ENCODE assay signal across 16 cellular contexts in the genomic region with DNA sequence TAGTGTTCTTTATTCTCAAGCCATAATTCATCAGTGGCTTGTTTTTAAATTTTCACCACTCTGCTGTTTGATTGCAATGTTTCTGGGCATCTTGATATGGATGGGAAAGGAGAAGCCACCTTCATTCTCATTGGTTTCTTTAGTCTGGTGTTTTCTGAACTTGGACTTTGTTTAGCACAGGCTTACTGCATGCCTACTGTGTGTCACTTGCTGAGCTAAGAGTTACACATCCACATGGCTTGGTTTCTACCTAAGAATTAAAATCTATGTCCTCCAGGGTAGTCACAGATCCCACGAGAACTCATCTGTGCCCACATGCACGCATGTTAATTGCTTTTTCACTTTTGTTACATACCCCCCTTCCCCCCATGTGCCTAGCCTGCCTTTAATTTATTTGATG. TPM values are rescaled to one million over a fixed set of nuclear protein-coding genes. Genes with fewer than 3 reads are reported as not detected.
A peak's percentile ranks its signal among the peaks of the same experiment; 100 is the strongest.
DNase-seq lines count a peak whose midpoint lies in the region; ATAC-seq and TF ChIP-seq lines count a peak whose summit lies in the region.
"Had no signal": no experiment of that assay in that cellular context is flagged by ENCODE, and none has a peak within 500 bp of the region (broad histone marks: within the 10 kb centered on the region; RNA-seq: fewer than 3 reads in every experiment).

No MANE protein-coding gene starts in this region.

- peaks cover 22% of the 10 kb centered on the region for H3K36me3 Mint-ChIP-seq in T-helper 1 cell treated with Interleukin-12 subunit alpha and Interleukin-12 subunit beta and Interleukin-4 antibody, amounts not matched to agents 30 μg/mL and 1 μg/mL, for 36 hours (ENCODE audit: low read depth)
- H3K36me3 Mint-ChIP-seq in glutamatergic neuron (ENCODE audit: unreplicated experiment) = no peaks in the 10 kb centered on the region
- peaks cover 33% of the 10 kb centered on the region for H3K36me3 Mint-ChIP-seq in stimulated activated memory B cell treated with anti-CD40 and anti-IgM and Interleukin-4, amounts not matched to agents 10 μg/mL and 1 μg/mL and 100 μg/mL, for 72 hours

- no peak for TF ChIP-seq CTCF in Peyer's patch (IDR thresholded peaks at IDR 0.05)
- TF ChIP-seq CTCF in glutamatergic neuron (IDR thresholded peaks at IDR 0.05; ENCODE audit: partially characterized antibody, unreplicated experiment) = no peak

- no peak for DNase-seq in T-helper 1 cell
- no peak for DNase-seq in Peyer's patch
- no peak for DNase-seq in glutamatergic neuron
- no peak for DNase-seq in hepatic stellate cell (ENCODE audit: low spot score)
- DNase-seq: 8988T; activated effector memory CD4-positive, alpha-beta T cell treated with Interleukin-2 at 50 U/mL for 16 hours; effector CD8-positive, alpha-beta T cell; GOT3; NCI-H1694; NCI-H524 treated with DMSO at 0.1 percent for 48 hours; stimulated activated CD4-positive, alpha-beta T cell treated with anti-CD3 and anti-CD28 coated beads, Interleukin-2, amount 100 ng/mL, for 48 hours; T-helper 17 cell had no signal

- no peak overlapping the region for H3K4me3 Mint-ChIP-seq in T-helper 1 cell treated with Interleukin-12 subunit alpha and Interleukin-12 subunit beta and Interleukin-4 antibody, amounts not matched to agents 30 μg/mL and 1 μg/mL, for 36 hours
- H3K4me3 Mint-ChIP-seq in glutamatergic neuron (ENCODE audit: unreplicated experiment) = peak overlapping the region; percentile 87
- H3K4me3 Mint-ChIP-seq in stimulated activated memory B cell treated with anti-CD40 and anti-IgM and Interleukin-4, amounts not matched to agents 10 μg/mL and 1 μg/mL and 100 μg/mL, for 72 hours = no peak overlapping the region

- peak overlapping the region in 2 of 4 donors; percentile 92 to 98 for H3K4me3 ChIP-seq in Peyer's patch

- no peaks in the 10 kb centered on the region for H3K27me3 ChIP-seq in Peyer's patch

- H3K9me3 ChIP-seq in Peyer's patch = no peaks in the 10 kb centered on the region

- no peaks in the 10 kb centered on the region for H3K27me3 Mint-ChIP-seq in T-helper 1 cell treated with Interleukin-12 subunit alpha and Interleukin-12 subunit beta and Interleukin-4 antibody, amounts not matched to agents 30 μg/mL and 1 μg/mL, for 36 hours (ENCODE audit: low read depth)
- H3K27me3 Mint-ChIP-seq in glutamatergic neuron (ENCODE audit: unreplicated experiment) = peaks cover 20% of the 10 kb centered on the region
- H3K27me3 Mint-ChIP-seq in stimulated activated memory B cell treated with anti-CD40 and anti-IgM and Interleukin-4, amounts not matched to agents 10 μg/mL and 1 μg/mL and 100 μg/mL, for 72 hours = no peaks in the 10 kb centered on the region
- H3K27me3 Mint-ChIP-seq: T-helper 17 cell had no signal

- peaks cover 5% of the 10 kb centered on the region for H3K9me3 Mint-ChIP-seq in T-helper 1 cell treated with Interleukin-12 subunit alpha and Interleukin-12 subunit beta and Interleukin-4 antibody, amounts not matched to agents 30 μg/mL and 1 μg/mL, for 36 hours
- H3K9me3 Mint-ChIP-seq in glutamatergic neuron (ENCODE audit: unreplicated experiment) = peaks cover 13% of the 10 kb centered on the region
- H3K9me3 Mint-ChIP-seq in stimulated activated memory B cell treated with anti-CD40 and anti-IgM and Interleukin-4, amounts not matched to agents 10 μg/mL and 1 μg/mL and 100 μg/mL, for 72 hours = peaks cover 3% of the 10 kb centered on the region

- peak overlapping the region; percentile 14 to 98 (median 91) for H3K27ac ChIP-seq in Peyer's patch

- H3K27ac Mint-ChIP-seq in T-helper 1 cell treated with Interleukin-12 subunit alpha and Interleukin-12 subunit beta and Interleukin-4 antibody, amounts not matched to agents 30 μg/mL and 1 μg/mL, for 36 hours = peak overlapping the region; percentile 11
- H3K27ac Mint-ChIP-seq in glutamatergic neuron (ENCODE audit: unreplicated experiment) = peak overlapping the region; percentile 64
- H3K27ac Mint-ChIP-seq in stimulated activated memory B cell treated with anti-CD40 and anti-IgM and Interleukin-4, amounts not matched to agents 10 μg/mL and 1 μg/mL and 100 μg/mL, for 72 hours = peak overlapping the region; percentile 48

- ATAC-seq in stimulated activated memory B cell treated with anti-CD40 and anti-IgM and Interleukin-4, amounts not matched to agents 10 μg/mL and 1 μg/mL and 100 μg/mL, for 72 hours = no peak
- no peak for ATAC-seq in GM21390 (IDR thresholded peaks at IDR 0.05; ENCODE audit: unreplicated experiment)
- no peak for ATAC-seq in GM21367 (IDR thresholded peaks at IDR 0.05; ENCODE audit: unreplicated experiment)
- ATAC-seq: T-helper 17 cell had no signal

- TF ChIP-seq POLR2A in Peyer's patch (IDR thresholded peaks at IDR 0.05) = no peak

- H3K4me1 ChIP-seq in Peyer's patch = peaks cover 10 to 70% (median 14%) of the 10 kb centered on the region in 4 donors

- peaks cover 54% of the 10 kb centered on the region for H3K4me1 Mint-ChIP-seq in T-helper 1 cell treated with Interleukin-12 subunit alpha and Interleukin-12 subunit beta and Interleukin-4 antibody, amounts not matched to agents 30 μg/mL and 1 μg/mL, for 36 hours (ENCODE audit: low read depth)
- H3K4me1 Mint-ChIP-seq in glutamatergic neuron (ENCODE audit: low read depth, unreplicated experiment) = peaks cover 61% of the 10 kb centered on the region
- peaks cover 79% of the 10 kb centered on the region for H3K4me1 Mint-ChIP-seq in stimulated activated memory B cell treated with anti-CD40 and anti-IgM and Interleukin-4, amounts not matched to agents 10 μg/mL and 1 μg/mL and 100 μg/mL, for 72 hours

- H3K36me3 ChIP-seq in Peyer's patch = no peaks in the 10 kb centered on the region

RNA-seq across cellular contexts. Expression of gene CMIP, which starts 4.6 kb away (rescaled TPM):
- total RNA-seq in Peyer's patch = 100 to 1,000 TPM in 1 of 4 donors, 10 to 100 TPM in 3; 44.6 to 152 (median 76.5) TPM
- total RNA-seq in glutamatergic neuron (ENCODE audit: unreplicated experiment) = 163 TPM

Comparison
In these comparisons a context has a peak if more than half of its experiments do, and no peak if none do; other contexts are left out.
1. H3K27ac Mint-ChIP-seq: peak in every context shown above with its lines; median percentile 64 in glutamatergic neuron; 48 in stimulated activated memory B cell treated with anti-CD40 and anti-IgM and Interleukin-4, amounts not matched to agents 10 μg/mL and 1 μg/mL and 100 μg/mL, for 72 hours; 11 in T-helper 1 cell treated with Interleukin-12 subunit alpha and Interleukin-12 subunit beta and Interleukin-4 antibody, amounts not matched to agents 30 μg/mL and 1 μg/mL, for 36 hours.